In genomic region chr15:60649845-60650548, GRCh38 we compare ENCODE assay signal across 9 cellular contexts.
DNase-seq lines count a peak whose midpoint lies in the region; ATAC-seq lines count a peak whose summit lies in the region.
"Had no signal": no experiment of that assay in that cellular context is flagged by ENCODE, and none has a peak within 500 bp of the region (broad histone marks: within the 10 kb centered on the region; RNA-seq: fewer than 3 reads in every experiment).

No MANE protein-coding gene starts in this region.

- peak; percentile 73 for DNase-seq in activated CD8-positive, alpha-beta memory T cell treated with anti-CD3 and anti-CD28 coated beads for 24 hours
- no peak for DNase-seq in activated CD8-positive, alpha-beta memory T cell treated with anti-CD3 and anti-CD28 coated beads, Interleukin-2, amount 50 U/mL, for 48 hours
- DNase-seq in T-helper 2 cell treated with Interferon-gamma antibody and Interleukin-4, amounts not matched to agents 5 μg/mL and 100 μg/mL, for 36 hours (ENCODE audit: low spot score) = peak; percentile 51
- DNase-seq in stimulated activated naive CD8-positive, alpha-beta T cell treated with anti-CD3 and anti-CD28 coated beads, Interleukin-15, amount 100 ng/mL, for 72 hours = peak; percentile 32 to 56
- DNase-seq in NCI-H1048 (lab: John Stamatoyannopoulos, UW) = no peak
- DNase-seq in left cardiac atrium = no peak
- no peak for DNase-seq in cerebellar cortex (ENCODE audit: low spot score)

- peak overlapping the region; percentile 77 for H3K4me3 Mint-ChIP-seq in T-helper 2 cell treated with Interferon-gamma antibody and Interleukin-4, amounts not matched to agents 5 μg/mL and 100 μg/mL, for 36 hours
- peak overlapping the region; percentile 71 to 76 for H3K4me3 Mint-ChIP-seq in stimulated activated naive CD8-positive, alpha-beta T cell treated with anti-CD3 and anti-CD28 coated beads, Interleukin-15, amount 100 ng/mL, for 72 hours

- no peaks in the 10 kb centered on the region for H3K36me3 Mint-ChIP-seq in T-helper 2 cell treated with Interferon-gamma antibody and Interleukin-4, amounts not matched to agents 5 μg/mL and 100 μg/mL, for 36 hours (ENCODE audit: low read depth)

- intact Hi-C loops in left cardiac atrium (cut with DNase I) = no loop called here

- peaks cover 17% of the 10 kb centered on the region for H3K27me3 Mint-ChIP-seq in T-helper 2 cell treated with Interferon-gamma antibody and Interleukin-4, amounts not matched to agents 5 μg/mL and 100 μg/mL, for 36 hours (ENCODE audit: low read depth)
- H3K27me3 Mint-ChIP-seq in stimulated activated naive CD8-positive, alpha-beta T cell treated with anti-CD3 and anti-CD28 coated beads, Interleukin-15, amount 100 ng/mL, for 72 hours = no peaks in the 10 kb centered on the region

- H3K9me3 Mint-ChIP-seq in T-helper 2 cell treated with Interferon-gamma antibody and Interleukin-4, amounts not matched to agents 5 μg/mL and 100 μg/mL, for 36 hours = no peaks in the 10 kb centered on the region
- no peaks in the 10 kb centered on the region for H3K9me3 Mint-ChIP-seq in stimulated activated naive CD8-positive, alpha-beta T cell treated with anti-CD3 and anti-CD28 coated beads, Interleukin-15, amount 100 ng/mL, for 72 hours

- peak overlapping the region; percentile 45 to 73 for H3K27ac ChIP-seq in esophagus (ENCODE audit: low read depth in 2 of 2, low read length in 1 of 2)

- H3K4me1 ChIP-seq in esophagus (ENCODE audit: control insufficient read depth in 2 of 2, insufficient read depth in 2 of 2, low read length in 1 of 2) = peaks cover 0 to 3% of the 10 kb centered on the region in 2 donors

- 49 to 54% methylated on average over 10 of the region's 10 CpGs for WGBS in esophagus, 2 donors

- H3K27ac Mint-ChIP-seq in T-helper 2 cell treated with Interferon-gamma antibody and Interleukin-4, amounts not matched to agents 5 μg/mL and 100 μg/mL, for 36 hours = peak overlapping the region; percentile 79
- peak overlapping the region in 1 of 2 donors; percentile 83 for H3K27ac Mint-ChIP-seq in stimulated activated naive CD8-positive, alpha-beta T cell treated with anti-CD3 and anti-CD28 coated beads, Interleukin-15, amount 100 ng/mL, for 72 hours

- H3K4me3 ChIP-seq in esophagus (ENCODE audit: low read depth in 1 of 2, low read length in 2 of 2) = no peak overlapping the region
- H3K4me3 ChIP-seq: lung had no signal

- H3K4me1 Mint-ChIP-seq in T-helper 2 cell treated with Interferon-gamma antibody and Interleukin-4, amounts not matched to agents 5 μg/mL and 100 μg/mL, for 36 hours (ENCODE audit: low read depth) = peaks cover 18% of the 10 kb centered on the region
- peaks cover 46% of the 10 kb centered on the region for H3K4me1 Mint-ChIP-seq in stimulated activated naive CD8-positive, alpha-beta T cell treated with anti-CD3 and anti-CD28 coated beads, Interleukin-15, amount 100 ng/mL, for 72 hours

- H3K9me3 ChIP-seq in esophagus (ENCODE audit: control insufficient read depth in 2 of 2, insufficient read depth in 1 of 2, low read depth in 1 of 2, low read length in 1 of 2) = no peaks in the 10 kb centered on the region

- ATAC-seq in stimulated activated naive CD8-positive, alpha-beta T cell treated with anti-CD3 and anti-CD28 coated beads, Interleukin-15, amount 100 ng/mL, for 72 hours = peak; percentile 96
- ATAC-seq in left cardiac atrium = no peak

- no peaks in the 10 kb centered on the region for H3K27me3 ChIP-seq in esophagus (ENCODE audit: control insufficient read depth in 1 of 2, insufficient read depth in 2 of 2, low read length in 2 of 2)

- H3K36me3 ChIP-seq in esophagus (ENCODE audit: control insufficient read depth in 2 of 2, insufficient read depth in 2 of 2, low read length in 1 of 2) = no peaks in the 10 kb centered on the region

Comparison
In these comparisons a context has a peak if more than half of its experiments do, and no peak if none do; other contexts are left out.
1. DNase-seq: peak in activated CD8-positive, alpha-beta memory T cell treated with anti-CD3 and anti-CD28 coated beads for 24 hours (single experiment), T-helper 2 cell treated with Interferon-gamma antibody and Interleukin-4, amounts not matched to agents 5 μg/mL and 100 μg/mL, for 36 hours (single experiment) and stimulated activated naive CD8-positive, alpha-beta T cell treated with anti-CD3 and anti-CD28 coated beads, Interleukin-15, amount 100 ng/mL, for 72 hours (2 of 2); none in activated CD8-positive, alpha-beta memory T cell treated with anti-CD3 and anti-CD28 coated beads, Interleukin-2, amount 50 U/mL, for 48 hours (single experiment), NCI-H1048 (single experiment), left cardiac atrium (single experiment) and cerebellar cortex (single experiment).